In genomic region chr2:112253261-112253807, GRCh38 we compare ENCODE assay signal across 14 cellular contexts. TPM values are rescaled to one million over a fixed set of nuclear protein-coding genes. Genes with fewer than 3 reads are reported as not detected.
DNase-seq lines count a peak whose midpoint lies in the region; ATAC-seq and TF ChIP-seq lines count a peak whose summit lies in the region.
"Had no signal": no experiment of that assay in that cellular context is flagged by ENCODE, and none has a peak within 500 bp of the region (broad histone marks: within the 10 kb centered on the region; RNA-seq: fewer than 3 reads in every experiment).

No MANE protein-coding gene starts in this region.

- H3K4me3 ChIP-seq in KMS-11 (IDR thresholded peaks at IDR 0.05; ENCODE audit: insufficient read depth, low read depth, low read length) = no peak overlapping the region

- no peaks in the 10 kb centered on the region for H3K27me3 Mint-ChIP-seq in activated CD4-positive, alpha-beta T cell treated with anti-CD3 and anti-CD28 coated beads, Interleukin-2, amount 10 ng/mL, durations not matched to agents 24 days and 14 days
- H3K27me3 Mint-ChIP-seq in activated CD8-positive, alpha-beta T cell treated with anti-CD3 and anti-CD28 coated beads, Interleukin-2, amount 10 ng/mL, durations not matched to agents 7 days and 5 days (ENCODE audit: low read depth) = no peaks in the 10 kb centered on the region
- no peaks in the 10 kb centered on the region for H3K27me3 Mint-ChIP-seq in nephron progenitor cell (ENCODE audit: low read depth, poor library complexity)
- H3K27me3 Mint-ChIP-seq: activated naive CD4-positive, alpha-beta T cell treated with anti-CD3 and anti-CD28 coated beads, Interleukin-2, amount 50 U/mL, for 24 hours had no signal

- H4K20me1 ChIP-seq in KMS-11 (ENCODE audit: insufficient read depth) = no peaks in the 10 kb centered on the region

- H3K4me2 ChIP-seq in KMS-11 = peak overlapping the region; percentile 96

- intact Hi-C loops in activated CD4-positive, alpha-beta T cell treated with anti-CD3 and anti-CD28 coated beads, Interleukin-2, amount 10 ng/mL, durations not matched to agents 24 days and 14 days (cut with micrococcal nuclease) = loop anchor here (5.0 to 10.0 kb wide), 3 partner anchors 291 to 921 kb away; partner anchors contain the start of genes POLR1B and PSD4

- DNase-seq in activated CD4-positive, alpha-beta T cell treated with anti-CD3 and anti-CD28 coated beads, Interleukin-2, amount 10 ng/mL, durations not matched to agents 24 days and 14 days = no peak
- DNase-seq in activated CD4-positive, alpha-beta T cell treated with anti-CD3 and anti-CD28 coated beads for 4 hours = no peak
- DNase-seq in activated CD8-positive, alpha-beta T cell treated with anti-CD3 and anti-CD28 coated beads, Interleukin-2, amount 10 ng/mL, durations not matched to agents 7 days and 5 days = no peak
- no peak for DNase-seq in nephron progenitor cell
- DNase-seq in NCI-H2081 (lab: John Stamatoyannopoulos, UW) = no peak
- DNase-seq in NCI-H1105 treated with DMSO at 0.1 percent for 48 hours (lab: John Stamatoyannopoulos, UW) = no peak
- DNase-seq in stimulated activated CD4-positive, alpha-beta T cell treated with anti-CD3 and anti-CD28 coated beads, Interleukin-4, amount 100 ng/mL, for 24 hours = no peak
- DNase-seq: hippocampal formation; IMR-90; NCI-H526 treated with DMSO at 0.1 percent for 48 hours; stimulated activated CD4-positive, alpha-beta T cell treated with anti-CD3 and anti-CD28 coated beads, Interleukin-12 subunit alpha, Interleukin-12 subunit beta, amount 100 ng/mL, for 4 hours; stimulated activated naive CD8-positive, alpha-beta T cell treated with anti-CD3 and anti-CD28 coated beads, Interleukin-15, Interleukin-2, amounts not matched to agents 100 U/mL and 50 U/mL, for 24 hours had no signal

- H3K36me3 Mint-ChIP-seq in activated CD4-positive, alpha-beta T cell treated with anti-CD3 and anti-CD28 coated beads, Interleukin-2, amount 10 ng/mL, durations not matched to agents 24 days and 14 days (ENCODE audit: low read depth) = peaks cover 14% of the 10 kb centered on the region
- H3K36me3 Mint-ChIP-seq in activated CD8-positive, alpha-beta T cell treated with anti-CD3 and anti-CD28 coated beads, Interleukin-2, amount 10 ng/mL, durations not matched to agents 7 days and 5 days (ENCODE audit: low read depth) = peaks cover 14% of the 10 kb centered on the region
- peaks cover 13% of the 10 kb centered on the region for H3K36me3 Mint-ChIP-seq in nephron progenitor cell (ENCODE audit: low read depth)

- H3K4me3 Mint-ChIP-seq in activated CD4-positive, alpha-beta T cell treated with anti-CD3 and anti-CD28 coated beads, Interleukin-2, amount 10 ng/mL, durations not matched to agents 24 days and 14 days = peak overlapping the region; percentile 82
- peak overlapping the region; percentile 81 for H3K4me3 Mint-ChIP-seq in activated CD8-positive, alpha-beta T cell treated with anti-CD3 and anti-CD28 coated beads, Interleukin-2, amount 10 ng/mL, durations not matched to agents 7 days and 5 days
- peak overlapping the region; percentile 89 for H3K4me3 Mint-ChIP-seq in nephron progenitor cell
- H3K4me3 Mint-ChIP-seq: activated naive CD4-positive, alpha-beta T cell treated with anti-CD3 and anti-CD28 coated beads, Interleukin-2, amount 50 U/mL, for 24 hours had no signal

- POLR2A ChIA-PET in activated CD8-positive, alpha-beta T cell treated with anti-CD3 and anti-CD28 coated beads, Interleukin-2, amount 10 ng/mL, durations not matched to agents 7 days and 5 days (lab: Charles Lee) = interaction anchor here (0.6 to 2.5 kb wide), 3 partner anchors 8 to 314 kb away, joined by 3 to 7 read pairs (median 7); partner anchors contain the start of gene TMEM87B

- TF ChIP-seq CTCF in KMS-11 (conservative IDR thresholded peaks at IDR 0.05; ENCODE audit: low read depth, low read length) = no peak
- TF ChIP-seq CTCF in nephron progenitor cell (IDR thresholded peaks at IDR 0.05) = no peak

- H3K27ac ChIP-seq in KMS-11 = no peak overlapping the region

- H3K4me1 Mint-ChIP-seq in activated CD4-positive, alpha-beta T cell treated with anti-CD3 and anti-CD28 coated beads, Interleukin-2, amount 10 ng/mL, durations not matched to agents 24 days and 14 days = peaks cover 18% of the 10 kb centered on the region
- peaks cover 18% of the 10 kb centered on the region for H3K4me1 Mint-ChIP-seq in activated CD8-positive, alpha-beta T cell treated with anti-CD3 and anti-CD28 coated beads, Interleukin-2, amount 10 ng/mL, durations not matched to agents 7 days and 5 days (ENCODE audit: low read depth)
- peaks cover 14% of the 10 kb centered on the region for H3K4me1 Mint-ChIP-seq in nephron progenitor cell

- H2AFZ ChIP-seq in KMS-11 (ENCODE audit: low read depth) = no peak overlapping the region

- H3K9ac ChIP-seq in KMS-11 = peak overlapping the region; percentile 89; the same call in 1 of the 2 replicates

- H3K9me3 Mint-ChIP-seq in activated CD4-positive, alpha-beta T cell treated with anti-CD3 and anti-CD28 coated beads, Interleukin-2, amount 10 ng/mL, durations not matched to agents 24 days and 14 days = no peaks in the 10 kb centered on the region
- H3K9me3 Mint-ChIP-seq in activated CD8-positive, alpha-beta T cell treated with anti-CD3 and anti-CD28 coated beads, Interleukin-2, amount 10 ng/mL, durations not matched to agents 7 days and 5 days (ENCODE audit: insufficient read depth) = no peaks in the 10 kb centered on the region
- H3K9me3 Mint-ChIP-seq in nephron progenitor cell = peaks cover 3% of the 10 kb centered on the region
- H3K9me3 Mint-ChIP-seq: activated naive CD4-positive, alpha-beta T cell treated with anti-CD3 and anti-CD28 coated beads, Interleukin-2, amount 50 U/mL, for 24 hours had no signal

- H3K27ac Mint-ChIP-seq in activated CD4-positive, alpha-beta T cell treated with anti-CD3 and anti-CD28 coated beads, Interleukin-2, amount 10 ng/mL, durations not matched to agents 24 days and 14 days = peak overlapping the region; percentile 71
- no peak overlapping the region for H3K27ac Mint-ChIP-seq in activated CD8-positive, alpha-beta T cell treated with anti-CD3 and anti-CD28 coated beads, Interleukin-2, amount 10 ng/mL, durations not matched to agents 7 days and 5 days
- H3K27ac Mint-ChIP-seq in nephron progenitor cell = no peak overlapping the region

- CTCF ChIA-PET in activated CD8-positive, alpha-beta T cell treated with anti-CD3 and anti-CD28 coated beads, Interleukin-2, amount 10 ng/mL, durations not matched to agents 7 days and 5 days (lab: Charles Lee) = interaction anchor here (1.0 to 4.4 kb wide), 2 partner anchors 10 to 131 kb away, joined by 3 to 29 read pairs; no protein-coding TSS in a partner anchor

- peaks cover 35% of the 10 kb centered on the region for H3K79me2 ChIP-seq in KMS-11 (ENCODE audit: insufficient read depth, low read depth)

- H3K36me3 ChIP-seq in KMS-11 (ENCODE audit: insufficient read depth) = no peaks in the 10 kb centered on the region

- H3K27me3 ChIP-seq in KMS-11 (ENCODE audit: insufficient read depth, low read depth) = no peaks in the 10 kb centered on the region

- peaks cover 9% of the 10 kb centered on the region for H3K4me1 ChIP-seq in KMS-11 (ENCODE audit: low read depth, poor library complexity, severe bottlenecking)

- ATAC-seq in activated CD8-positive, alpha-beta T cell treated with anti-CD3 and anti-CD28 coated beads, Interleukin-2, amount 10 ng/mL, durations not matched to agents 7 days and 5 days = no peak

RNA-seq across cellular contexts. Expression of gene ZC3H8, which starts 1.5 kb away (rescaled TPM):
- total RNA-seq in activated CD4-positive, alpha-beta T cell treated with anti-CD3 and anti-CD28 coated beads, Interleukin-2, amount 10 ng/mL, durations not matched to agents 24 days and 14 days = 34.5 and 41.4 TPM in 2 replicates
- total RNA-seq in activated CD8-positive, alpha-beta T cell treated with anti-CD3 and anti-CD28 coated beads, Interleukin-2, amount 10 ng/mL, durations not matched to agents 7 days and 5 days = 10 to 100 TPM; 13.0 to 16.0 TPM

RNA-seq across cellular contexts. Expression of gene ZC3H6, which starts 22.1 kb away (rescaled TPM):
- total RNA-seq in activated CD4-positive, alpha-beta T cell treated with anti-CD3 and anti-CD28 coated beads, Interleukin-2, amount 10 ng/mL, durations not matched to agents 24 days and 14 days = 4.9 and 6.2 TPM in 2 replicates
- 1 to 10 TPM; 8.4 to 9.0 TPM for total RNA-seq in activated CD8-positive, alpha-beta T cell treated with anti-CD3 and anti-CD28 coated beads, Interleukin-2, amount 10 ng/mL, durations not matched to agents 7 days and 5 days
